In the genomic region with DNA sequence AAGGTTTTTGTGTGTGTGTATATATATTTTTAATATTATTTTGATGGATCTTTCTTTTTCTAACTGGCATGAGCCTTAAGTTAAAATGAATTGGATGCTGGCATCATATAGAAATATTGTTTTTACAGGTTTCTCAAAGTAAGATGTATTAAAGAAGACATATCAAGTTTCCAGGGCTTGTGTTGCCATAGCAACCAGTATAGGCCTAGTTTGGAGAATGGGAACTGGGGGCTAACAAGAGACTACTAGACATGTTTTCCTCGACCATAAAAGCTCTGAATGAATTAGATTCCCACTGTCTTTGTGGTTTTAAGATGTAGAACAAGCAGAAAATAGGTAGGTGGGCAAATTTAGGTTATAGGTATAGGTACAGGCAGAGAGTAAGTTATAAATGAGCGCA, we compare ENCODE assay signal across 20 cellular contexts.
"Had no signal": no experiment of that assay in that cellular context is flagged by ENCODE, and none has a peak within 500 bp of the region (broad histone marks: within the 10 kb centered on the region; RNA-seq: fewer than 3 reads in every experiment).

No MANE protein-coding gene starts in this region.

- H3K27me3 Mint-ChIP-seq: dendritic cell treated with granulocyte-macrophage colony-stimulating factor and Interleukin-4, amounts not matched to agents 40 ng/mL and 50 ng/mL, for 4 days; effector memory CD8-positive, alpha-beta T cell; memory B cell; progenitor cell of endocrine pancreas had no signal

- H3K36me3 ChIP-seq: esophagus squamous epithelium, gastroesophageal sphincter, left lung, lower lobe of right lung, neural progenitor cell, ovary had no signal

- DNase-seq: effector memory CD8-positive, alpha-beta T cell; esophagus squamous epithelium; foreskin fibroblast; glutamatergic neuron; islet precursor cell; left lung; lower lobe of right lung; natural killer cell; ovary; right cardiac atrium; stimulated activated CD4-positive, alpha-beta T cell treated with anti-CD3 and anti-CD28 coated beads, Interleukin-2, amount 100 ng/mL, for 48 hours; stimulated activated naive CD4-positive, alpha-beta T cell treated with Interleukin-2 at 50 U/mL for 16 hours; trophoblast cell had no signal

- H2AFZ ChIP-seq: neural progenitor cell had no signal

- H3K4me3 ChIP-seq: esophagus squamous epithelium, gastroesophageal sphincter, left lung, lower lobe of right lung, neural progenitor cell, ovary, smooth muscle cell had no signal

- H3K9me3 Mint-ChIP-seq: memory B cell, mesothelial cell of epicardium, neural progenitor cell had no signal

- H3K4me3 Mint-ChIP-seq: dendritic cell treated with granulocyte-macrophage colony-stimulating factor and Interleukin-4, amounts not matched to agents 40 ng/mL and 50 ng/mL, for 4 days; effector memory CD8-positive, alpha-beta T cell; memory B cell; mesothelial cell of epicardium; natural killer cell; neural progenitor cell had no signal

- H3K27ac Mint-ChIP-seq: dendritic cell treated with granulocyte-macrophage colony-stimulating factor and Interleukin-4, amounts not matched to agents 40 ng/mL and 50 ng/mL, for 4 days; effector memory CD8-positive, alpha-beta T cell; memory B cell; mesothelial cell of epicardium; natural killer cell; neural progenitor cell; progenitor cell of endocrine pancreas had no signal

- H3K9me3 ChIP-seq: esophagus squamous epithelium, gastroesophageal sphincter, left lung, lower lobe of right lung, ovary had no signal

- H3K36me3 Mint-ChIP-seq: memory B cell, mesothelial cell of epicardium, natural killer cell, neural progenitor cell had no signal

- H3K9ac ChIP-seq: neural progenitor cell had no signal

- H3K4me2 ChIP-seq: neural progenitor cell, smooth muscle cell had no signal

- H3K27ac ChIP-seq: esophagus squamous epithelium, gastroesophageal sphincter, left lung, lower lobe of right lung, neural progenitor cell, ovary had no signal

- H3K4me1 ChIP-seq: esophagus squamous epithelium, gastroesophageal sphincter, left lung, lower lobe of right lung had no signal

- ATAC-seq: effector memory CD8-positive, alpha-beta T cell; gastroesophageal sphincter; left lung; lower lobe of right lung; natural killer cell; right cardiac atrium had no signal

- H3K27me3 ChIP-seq: esophagus squamous epithelium, gastroesophageal sphincter, left lung, neural progenitor cell, ovary had no signal

- H3K4me1 Mint-ChIP-seq: memory B cell, mesothelial cell of epicardium, natural killer cell had no signal
